Comparison of ENCODE assay signal across 9 cellular contexts in genomic region chr20:63735859-63736718, GRCh38. TPM values are rescaled to one million over a fixed set of nuclear protein-coding genes. Genes with fewer than 3 reads are reported as not detected.
DNase-seq lines count a peak whose midpoint lies in the region; ATAC-seq, FAIRE-seq and TF ChIP-seq lines count a peak whose summit lies in the region.
"Had no signal": no experiment of that assay in that cellular context is flagged by ENCODE, and none has a peak within 500 bp of the region (broad histone marks: within the 10 kb centered on the region; RNA-seq: fewer than 3 reads in every experiment).

LIME1 (plus strand) TSS chr20:63736664; CDS start chr20:63737550, 886 bp downstream.

- H3K4me1 ChIP-seq in endothelial cell of umbilical vein (ENCODE audit: control insufficient read depth, extremely low read depth, insufficient read depth, low read length), result peaks cover 3% of the 10 kb centered on the region
- H3K4me1 ChIP-seq in body of pancreas, result peaks cover 32% of the 10 kb centered on the region

- FAIRE-seq in endothelial cell of umbilical vein (lab: Jason Lieb, UNC), result no peak

- H2AFZ ChIP-seq in endothelial cell of umbilical vein (ENCODE audit: low read depth, low read length), result no peak within 1 kb of the TSS

- CTCF ChIA-PET in endothelial cell of umbilical vein (lab: Charles Lee), result interaction anchor here (0.6 to 2.1 kb wide), 4 partner anchors 28 to 198 kb away, joined by 3 to 7 read pairs (median 4); partner anchors contain the start of genes ARFRP1 and ZGPAT

- BruUV-seq in endothelial cell of umbilical vein (replicated peaks; lab: Mats Ljungman, UMichigan), result no TSS peak

- H3K27ac ChIP-seq in endothelial cell of umbilical vein (ENCODE audit: insufficient read depth, low read depth, low read length) (no peak within 1 kb of the TSS), body of pancreas (no peak within 1 kb of the TSS)
- H3K27ac ChIP-seq: VCaP had no signal

- peak; percentile 20 for ATAC-seq in HG02759 (IDR thresholded peaks at IDR 0.05; ENCODE audit: unreplicated experiment)
- ATAC-seq in body of pancreas, result no peak
- no peak for ATAC-seq in GM18861 (IDR thresholded peaks at IDR 0.05; ENCODE audit: unreplicated experiment)
- no peak for ATAC-seq in HG03520 (IDR thresholded peaks at IDR 0.05; ENCODE audit: unreplicated experiment)

- TF ChIP-seq CTCF in endothelial cell of umbilical vein (IDR thresholded peaks at IDR 0.05; ENCODE audit: extremely low read depth in 1 of 2, insufficient read depth in 1 of 2, low read depth in 1 of 2, low read length in 2 of 2) (no peak), body of pancreas (IDR thresholded peaks at IDR 0.05) (no peak)

- intact Hi-C loops in endothelial cell of umbilical vein (cut with micrococcal nuclease) (loop anchor here (5.0 kb wide), 1 partner anchor 39 kb away; the partner anchor contains the start of gene TNFRSF6B), body of pancreas (cut with DNase I) (loop anchor here (5.0 to 10.0 kb wide), 2 partner anchors 34 to 81 kb away; partner anchors contain the start of genes RTEL1 and STMN3)

- H3K36me3 ChIP-seq in endothelial cell of umbilical vein (ENCODE audit: control insufficient read depth in 2 of 2, extremely low read depth in 1 of 2, insufficient read depth in 2 of 2, low read length in 2 of 2), result peaks cover 0 to 22% of the 10 kb centered on the region in 2 experiments
- H3K36me3 ChIP-seq in body of pancreas (replicated peaks in 1 of 2; ENCODE audit: insufficient read depth in 1 of 2, low read depth in 2 of 2), result peaks cover 0 to 8% of the 10 kb centered on the region in 2 donors

- peaks cover 8% of the 10 kb centered on the region for H3K79me2 ChIP-seq in endothelial cell of umbilical vein (ENCODE audit: control insufficient read depth, insufficient read depth, low read length)

- no peaks in the 10 kb centered on the region for H4K20me1 ChIP-seq in endothelial cell of umbilical vein (replicated peaks; ENCODE audit: control insufficient read depth, extremely low read depth, insufficient read depth, low read length)

- TF ChIP-seq POLR2A in endothelial cell of umbilical vein (IDR thresholded peaks at IDR 0.05; ENCODE audit: low read depth, low read length), result no peak
- TF ChIP-seq POLR2A in body of pancreas (IDR thresholded peaks at IDR 0.05), result no peak

- H3K9me3 ChIP-seq in endothelial cell of umbilical vein (replicated peaks; ENCODE audit: control insufficient read depth, insufficient read depth, low read length), result no peaks in the 10 kb centered on the region
- H3K9me3 ChIP-seq in body of pancreas, result no peaks in the 10 kb centered on the region

- H3K4me2 ChIP-seq in endothelial cell of umbilical vein (ENCODE audit: insufficient read depth, low read length), result no peak within 1 kb of the TSS

- dilution Hi-C loops in endothelial cell of umbilical vein (cut with MboI; ENCODE audit: extremely low pct_ligation_motif_present, low sequenced_read_pairs), result no loop called here

- H3K9ac ChIP-seq in endothelial cell of umbilical vein (replicated peaks; ENCODE audit: extremely low read depth, insufficient read depth, low read length), result no peak within 1 kb of the TSS

- H3K27me3 ChIP-seq in endothelial cell of umbilical vein (ENCODE audit: control insufficient read depth in 2 of 2, insufficient read depth in 2 of 2, low read length in 2 of 2) (no peaks in the 10 kb centered on the region), body of pancreas (no peaks in the 10 kb centered on the region)

- H3K4me3 ChIP-seq in endothelial cell of umbilical vein (replicated peaks in 1 of 3; ENCODE audit: insufficient read depth in 1 of 3, low read depth in 1 of 3, low read length in 3 of 3) (no peak within 1 kb of the TSS), body of pancreas (no peak within 1 kb of the TSS)

- 84 to 92% methylated on average over 27 to 31 of the region's 31 CpGs for WGBS in body of pancreas, 2 donors

- POLR2A ChIA-PET in endothelial cell of umbilical vein (lab: Charles Lee), result no interaction called here

- DNase-seq in activated CD4-positive, alpha-beta T cell treated with anti-CD3 and anti-CD28 coated beads, Interleukin-2, amount 50 U/mL, for 4 hours, result peak; percentile 58 to 63
- DNase-seq in endothelial cell of umbilical vein (ENCODE audit: low read depth, low spot score) (no peak), AG08396 (ENCODE audit: low spot score) (no peak), body of pancreas (no peak)
- peak; percentile 62 for DNase-seq in stimulated activated CD4-positive, alpha-beta T cell treated with anti-CD3 and anti-CD28 coated beads, Interleukin-4, amount 100 ng/mL, for 1 hour

- no peaks in the 10 kb centered on the region for H3K9me1 ChIP-seq in endothelial cell of umbilical vein (replicated peaks; ENCODE audit: control insufficient read depth, extremely low read depth, insufficient read depth, low read length)

TF ChIP-seq in endothelial cell of umbilical vein, 7 proteins besides CTCF, POLR2A, EP300 and RAD21:
- TF ChIP-seq JUN (IDR thresholded peaks at IDR 0.05; ENCODE audit: borderline replicate concordance, insufficient read depth, insufficient read length, low read depth) (no peak), FOS (IDR thresholded peaks at IDR 0.05; ENCODE audit: borderline replicate concordance, insufficient read depth, low read length) (no peak)

RNA-seq across cellular contexts. Expression of gene LIME1, which starts in this region (rescaled TPM):
- total RNA-seq in endothelial cell of umbilical vein, result 11.5 and 12.2 TPM in 2 replicates
- 10.7 and 16.3 TPM in 2 replicates for polyA plus RNA-seq in endothelial cell of umbilical vein
- 1.0 and 2.9 TPM in 2 replicates for polyA plus RNA-seq in endothelial cell of umbilical vein (2011; cell fraction: cytosol; rRNA removed)
- 42.5 and 46.6 TPM in 2 replicates for polyA plus RNA-seq in endothelial cell of umbilical vein (2011; cell fraction: nucleus; rRNA removed)
- polyA plus RNA-seq in endothelial cell of umbilical vein (2012), result 4.2 and 5.4 TPM in 2 replicates
- polyA minus RNA-seq in endothelial cell of umbilical vein, result 0.59 and 2.5 TPM in 2 replicates
- 3.2 TPM for polyA minus RNA-seq in endothelial cell of umbilical vein (2011; cell fraction: cytosol; rRNA and poly(A)+ RNA removed)
- polyA minus RNA-seq in endothelial cell of umbilical vein (2011; cell fraction: nucleus; rRNA and poly(A)+ RNA removed), result 4.1 and 8.6 TPM in 2 replicates
- 10 to 100 TPM in 1 of 2 donors, 1 to 10 TPM in 1; 4.9 to 14.0 TPM for total RNA-seq in body of pancreas

Comparison
In these comparisons a context has a peak if more than half of its experiments do, and no peak if none do; other contexts are left out.
1. DNase-seq: peak in activated CD4-positive, alpha-beta T cell treated with anti-CD3 and anti-CD28 coated beads, Interleukin-2, amount 50 U/mL, for 4 hours (2 of 2) and stimulated activated CD4-positive, alpha-beta T cell treated with anti-CD3 and anti-CD28 coated beads, Interleukin-4, amount 100 ng/mL, for 1 hour (single experiment); none in endothelial cell of umbilical vein (single experiment), AG08396 (single experiment) and body of pancreas (0 of 4).